In the genomic region with DNA sequence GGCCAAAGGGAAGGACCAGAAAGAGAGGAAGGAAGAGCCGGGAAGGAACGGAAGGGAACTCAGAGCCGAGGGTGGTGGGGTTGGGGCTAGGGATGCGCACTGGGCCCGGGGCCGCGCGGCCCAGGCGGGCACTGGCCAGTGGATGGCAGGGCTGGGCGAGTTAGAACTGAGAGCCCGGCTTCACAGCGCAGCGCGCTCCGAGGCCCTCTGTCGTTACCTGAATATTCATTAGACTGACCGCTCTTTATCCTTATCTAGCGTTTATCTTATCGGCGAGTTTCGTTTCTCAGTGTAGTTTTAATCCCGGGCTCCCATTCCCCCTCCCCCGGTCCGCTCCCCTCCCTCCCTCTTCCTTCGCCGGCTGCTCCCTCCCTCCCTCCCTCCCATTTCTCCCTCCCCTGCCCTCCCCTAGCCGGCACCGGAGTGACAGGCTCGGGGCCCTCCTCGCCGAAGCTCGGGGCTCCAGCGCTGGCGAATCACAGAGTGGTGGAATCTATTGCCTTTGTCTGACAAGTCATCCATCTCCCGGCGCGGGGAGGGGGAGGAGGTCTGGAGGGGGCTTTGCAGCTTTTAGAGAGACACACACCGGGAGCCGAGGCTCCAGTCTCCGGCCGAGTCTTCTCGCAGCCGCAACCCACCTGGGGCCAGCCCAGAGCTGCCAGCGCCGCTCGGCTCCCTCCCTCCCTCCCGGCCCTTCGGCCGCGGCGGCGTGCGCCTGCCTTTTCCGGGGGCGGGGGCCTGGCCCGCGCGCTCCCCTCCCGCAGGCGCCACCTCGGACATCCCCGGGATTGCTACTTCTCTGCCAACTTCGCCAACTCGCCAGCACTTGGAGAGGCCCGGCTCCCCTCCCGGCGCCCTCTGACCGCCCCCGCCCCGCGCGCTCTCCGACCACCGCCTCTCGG, we compare ENCODE assay signal across 8 cellular contexts. TPM values are rescaled to one million over a fixed set of nuclear protein-coding genes. Genes with fewer than 3 reads are reported as not detected.
DNase-seq lines count a peak whose midpoint lies in the region; ATAC-seq lines count a peak whose summit lies in the region.

TSS of gene PAX2 (plus strand) at position 603 of the 902 bp plus-strand sequence. CDS start 679 bp downstream, outside the sequence.

- DNase-seq in NCI-H146 (lab: John Stamatoyannopoulos, UW) (peak; percentile 4), NCI-H146 treated with DMSO at 0.1 percent for 48 hours (lab: John Stamatoyannopoulos, UW; ENCODE audit: unreplicated experiment) (no peak), NCI-H526 treated with DMSO at 0.1 percent for 48 hours (lab: John Stamatoyannopoulos, UW) (peak; percentile 45), epidermal melanocyte (ENCODE audit: insufficient read length, low spot score) (peak; percentile 15), renal cortical epithelial cell (ENCODE audit: low read depth) (peak; percentile 77), NOMO-1 (lab: John Stamatoyannopoulos, UW; ENCODE audit: unreplicated experiment in 2 of 2) (no peak), NCI-H524 treated with DMSO at 0.1 percent for 48 hours (lab: John Stamatoyannopoulos, UW) (no peak)

- ATAC-seq in GM19351 (IDR thresholded peaks at IDR 0.05; ENCODE audit: unreplicated experiment), result no peak

RNA-seq across cellular contexts. Expression of gene PAX2, which starts in this region (rescaled TPM):
- total RNA-seq in renal cortical epithelial cell, result 2.1 and 71.3 TPM in 2 replicates

Comparison
In these comparisons a context has a peak if more than half of its experiments do, and no peak if none do; other contexts are left out.
1. DNase-seq: peak in NCI-H146 (single experiment), NCI-H526 treated with DMSO at 0.1 percent for 48 hours (single experiment), epidermal melanocyte (single experiment) and renal cortical epithelial cell (single experiment); none in NCI-H146 treated with DMSO at 0.1 percent for 48 hours (single experiment), NOMO-1 (0 of 2) and NCI-H524 treated with DMSO at 0.1 percent for 48 hours (single experiment).